In genomic region chr1:84573481-84573966, GRCh38 we compare ENCODE assay signal across 8 cellular contexts. TPM values are rescaled to one million over a fixed set of nuclear protein-coding genes. Genes with fewer than 3 reads are reported as not detected.
DNase-seq lines count a peak whose midpoint lies in the region; ATAC-seq and TF ChIP-seq lines count a peak whose summit lies in the region.

No MANE protein-coding gene starts in this region.

- TF ChIP-seq CTCF in MM.1S (IDR thresholded peaks at IDR 0.05; ENCODE audit: low read length) = no peak

- H3K9me2 ChIP-seq in MM.1S (replicated peaks; ENCODE audit: insufficient read depth, low read length) = no peaks in the 10 kb centered on the region

- H3K4me2 ChIP-seq in MM.1S (ENCODE audit: low read depth, low read length) = peak overlapping the region; percentile 66

- H3K4me1 Mint-ChIP-seq in dendritic cell treated with granulocyte-macrophage colony-stimulating factor and Interleukin-4, amounts not matched to agents 40 ng/mL and 50 ng/mL, for 4 days (ENCODE audit: low read depth) = peaks cover 54% of the 10 kb centered on the region
- H3K4me1 Mint-ChIP-seq in naive thymus-derived CD8-positive, alpha-beta T cell = peaks cover 35 to 55% (median 41%) of the 10 kb centered on the region in 4 donors

- ATAC-seq in naive thymus-derived CD8-positive, alpha-beta T cell = no peak
- ATAC-seq in GM21576 (IDR thresholded peaks at IDR 0.05; ENCODE audit: unreplicated experiment) = no peak

- no peaks in the 10 kb centered on the region for H3K79me2 ChIP-seq in MM.1S (ENCODE audit: low read length)

- peaks cover 6% of the 10 kb centered on the region for H3F3A ChIP-seq in MM.1S (ENCODE audit: insufficient read depth, low read length)

- H3K36me3 ChIP-seq in MM.1S (replicated peaks; ENCODE audit: insufficient read depth, low read length) = no peaks in the 10 kb centered on the region

- no peaks in the 10 kb centered on the region for H3K9me3 ChIP-seq in MM.1S (replicated peaks; ENCODE audit: insufficient read depth, low read length)

- H3K36me3 Mint-ChIP-seq in dendritic cell treated with granulocyte-macrophage colony-stimulating factor and Interleukin-4, amounts not matched to agents 40 ng/mL and 50 ng/mL, for 4 days (ENCODE audit: low read depth) = peaks cover 44% of the 10 kb centered on the region
- peaks cover 0 to 25% (median 14%) of the 10 kb centered on the region in 3 donors for H3K36me3 Mint-ChIP-seq in naive thymus-derived CD8-positive, alpha-beta T cell

- H3K27me3 ChIP-seq in MM.1S (replicated peaks; ENCODE audit: insufficient read depth, low read length) = no peaks in the 10 kb centered on the region

- H3K9me3 Mint-ChIP-seq in dendritic cell treated with granulocyte-macrophage colony-stimulating factor and Interleukin-4, amounts not matched to agents 40 ng/mL and 50 ng/mL, for 4 days = peaks cover 7% of the 10 kb centered on the region
- H3K9me3 Mint-ChIP-seq in naive thymus-derived CD8-positive, alpha-beta T cell = no peaks in the 10 kb centered on the region

- H3K27ac Mint-ChIP-seq in dendritic cell treated with granulocyte-macrophage colony-stimulating factor and Interleukin-4, amounts not matched to agents 40 ng/mL and 50 ng/mL, for 4 days = peak overlapping the region; percentile 100
- H3K27ac Mint-ChIP-seq in naive thymus-derived CD8-positive, alpha-beta T cell = peak overlapping the region; percentile 98 to 100 (median 100)

- peak overlapping the region; percentile 74 for H3K4me3 ChIP-seq in MM.1S (ENCODE audit: low read length)

- peak overlapping the region; percentile 72; the same call in 1 of the 2 replicates for H2AFZ ChIP-seq in MM.1S (ENCODE audit: low read length)

- H3K27ac ChIP-seq in MM.1S (ENCODE audit: low read length) = peak overlapping the region; percentile 98

- no peaks in the 10 kb centered on the region for H4K20me1 ChIP-seq in MM.1S (ENCODE audit: insufficient read depth, low read length)

- peak; percentile 26 for DNase-seq in ELR (ENCODE audit: low read depth)
- peak; percentile 6 for DNase-seq in MM.1S
- DNase-seq in naive thymus-derived CD8-positive, alpha-beta T cell = no peak
- no peak for DNase-seq in DMS153 (lab: John Stamatoyannopoulos, UW)
- no peak for DNase-seq in NCI-H2171 treated with DMSO at 0.1 percent for 48 hours (lab: John Stamatoyannopoulos, UW)
- no peak for DNase-seq in NCI-H1048 (lab: John Stamatoyannopoulos, UW)

- H3K4me3 Mint-ChIP-seq in dendritic cell treated with granulocyte-macrophage colony-stimulating factor and Interleukin-4, amounts not matched to agents 40 ng/mL and 50 ng/mL, for 4 days = peak overlapping the region; percentile 97
- peak overlapping the region; percentile 95 to 99 (median 98) for H3K4me3 Mint-ChIP-seq in naive thymus-derived CD8-positive, alpha-beta T cell

- H3K4me1 ChIP-seq in MM.1S (ENCODE audit: low read length) = no peaks in the 10 kb centered on the region

- no peaks in the 10 kb centered on the region for H3K27me3 Mint-ChIP-seq in dendritic cell treated with granulocyte-macrophage colony-stimulating factor and Interleukin-4, amounts not matched to agents 40 ng/mL and 50 ng/mL, for 4 days
- H3K27me3 Mint-ChIP-seq in naive thymus-derived CD8-positive, alpha-beta T cell = no peaks in the 10 kb centered on the region

- peak overlapping the region; percentile 91 for H3K9ac ChIP-seq in MM.1S (ENCODE audit: low read length)

- POLR2A ChIA-PET in naive thymus-derived CD8-positive, alpha-beta T cell (lab: Charles Lee) = interaction anchor here (0.9 to 5.0 kb wide), 18 partner anchors 8 to 429 kb away, joined by 3 to 41 read pairs (median 4); partner anchors contain the start of genes GNG5, PRKACB, RPF1 and SPATA1

- intact Hi-C loops in dendritic cell treated with granulocyte-macrophage colony-stimulating factor and Interleukin-4, amounts not matched to agents 40 ng/mL and 50 ng/mL, for 4 days (cut with micrococcal nuclease) = loop anchor here (5.0 kb wide), 1 partner anchor 119 kb away; the partner anchor contains the start of gene SSX2IP

RNA-seq across cellular contexts. Expression of gene CTBS, which starts 0.7 kb away (rescaled TPM):
- total RNA-seq in naive thymus-derived CD8-positive, alpha-beta T cell = 10 to 100 TPM; 18.0 to 19.8 TPM
- 10 to 100 TPM; 16.3 to 21.1 (median 18.2) TPM for polyA plus RNA-seq in naive thymus-derived CD8-positive, alpha-beta T cell

Comparison
In these comparisons a context has a peak if more than half of its experiments do, and no peak if none do; other contexts are left out.
1. DNase-seq: peak in ELR (single experiment) and MM.1S (single experiment); none in naive thymus-derived CD8-positive, alpha-beta T cell (0 of 10), DMS153 (single experiment), NCI-H2171 treated with DMSO at 0.1 percent for 48 hours (single experiment) and NCI-H1048 (single experiment).